ENCODE assay signal across 29 cellular contexts in the genomic region with DNA sequence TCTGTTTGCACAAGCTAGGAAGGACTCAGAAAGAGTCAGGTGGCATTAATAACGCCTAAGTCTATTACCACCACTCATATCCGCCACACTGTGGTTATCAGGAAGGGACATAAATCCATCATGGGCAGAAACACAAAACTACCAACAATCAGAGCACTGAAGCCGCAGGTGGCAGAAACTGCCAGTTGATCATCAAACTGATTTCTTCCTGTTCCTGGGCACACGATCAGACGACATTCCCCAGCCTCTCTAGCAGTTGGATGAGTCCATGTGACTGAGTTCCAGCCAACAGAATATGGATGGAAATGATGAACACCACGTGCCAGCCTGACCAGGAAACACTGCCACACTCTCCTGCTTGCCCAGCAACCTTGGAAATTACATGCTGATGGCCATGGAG.
"Had no signal": no experiment of that assay in that cellular context is flagged by ENCODE, and none has a peak within 500 bp of the region (broad histone marks: within the 10 kb centered on the region; RNA-seq: fewer than 3 reads in every experiment).

No MANE protein-coding gene starts in this region.

- H3K4me1 ChIP-seq: adrenal gland, body of pancreas, foreskin keratinocyte, gastrocnemius medialis, heart left ventricle had no signal

- ATAC-seq: activated CD4-positive, alpha-beta T cell treated with anti-CD3 and anti-CD28 coated beads for 36 hours; activated CD8-positive, alpha-beta memory T cell treated with anti-CD3 and anti-CD28 coated beads, Interleukin-2, amount 10 ng/mL, durations not matched to agents 7 days and 5 days; activated CD8-positive, alpha-beta T cell treated with anti-CD3 and anti-CD28 coated beads, Interleukin-2, amount 10 ng/mL, durations not matched to agents 7 days and 5 days; activated naive CD8-positive, alpha-beta T cell treated with anti-CD3 and anti-CD28 coated beads, Interleukin-2, amount 50 U/mL, for 24 hours; body of pancreas; esophagus mucosa; gastrocnemius medialis; heart left ventricle; T-helper 17 cell had no signal

- H3K36me3 ChIP-seq: adrenal gland, gastrocnemius medialis, heart left ventricle had no signal

- H3K4me3 ChIP-seq: adrenal gland, body of pancreas, coronary artery, dorsolateral prefrontal cortex, gastrocnemius medialis, heart left ventricle had no signal

- H3K27ac ChIP-seq: adrenal gland, body of pancreas, coronary artery, dorsolateral prefrontal cortex, foreskin keratinocyte, gastrocnemius medialis, heart left ventricle had no signal

- H3K9me3 ChIP-seq: adrenal gland, body of pancreas, gastrocnemius medialis, heart left ventricle had no signal

- H3K27me3 ChIP-seq: adrenal gland, body of pancreas, dorsolateral prefrontal cortex, foreskin keratinocyte, gastrocnemius medialis, heart left ventricle had no signal

- DNase-seq: activated CD4-positive, alpha-beta memory T cell treated with anti-CD3 and anti-CD28 coated beads for 36 hours; activated CD4-positive, alpha-beta T cell treated with anti-CD3 and anti-CD28 coated beads for 36 hours; activated CD4-positive, alpha-beta T cell treated with anti-CD3 and anti-CD28 coated beads, Interleukin-2, amount 10 ng/mL, durations not matched to agents 24 days and 14 days; activated CD4-positive, CD25-positive, alpha-beta regulatory T cell; activated CD4-positive, CD25-positive, alpha-beta regulatory T cell treated with anti-CD3 and anti-CD28 coated beads, Interleukin-2, amount 50 U/mL, for 72 hours; activated CD8-positive, alpha-beta memory T cell treated with anti-CD3 and anti-CD28 coated beads, Interleukin-2, amount 10 ng/mL, durations not matched to agents 7 days and 5 days; activated CD8-positive, alpha-beta memory T cell treated with anti-CD3 and anti-CD28 coated beads, Interleukin-2, amount 50 U/mL, for 4 hours; activated CD8-positive, alpha-beta T cell treated with anti-CD3 and anti-CD28 coated beads, Interleukin-2, amount 10 ng/mL, durations not matched to agents 7 days and 5 days; activated effector memory CD4-positive, alpha-beta T cell treated with anti-CD3 and anti-CD28 coated beads, Interleukin-2, amount 50 U/mL, for 16 hours; activated naive CD4-positive, alpha-beta T cell treated with anti-CD3 and anti-CD28 coated beads for 36 hours; activated naive CD8-positive, alpha-beta T cell treated with anti-CD3 and anti-CD28 coated beads for 36 hours; activated naive CD8-positive, alpha-beta T cell treated with anti-CD3 and anti-CD28 coated beads, Interleukin-2, amount 50 U/mL, for 24 hours; activated T-cell treated with anti-CD3 and anti-CD28 coated beads, Interleukin-2, amount 50 U/mL, for 1 hour; activated T-cell treated with anti-CD3 and anti-CD28 coated beads, Interleukin-2, amount 50 U/mL, for 48 hours; adrenal gland; amygdala; aorta; body of pancreas; effector memory CD4-positive, alpha-beta T cell; endodermal cell; foreskin keratinocyte; gastrocnemius medialis; glutamatergic neuron; heart left ventricle; T-helper 1 cell; T-helper 17 cell had no signal
